10 cellular contexts compared by ENCODE assay signal in genomic region chr22:32804036-32804435, GRCh38. TPM values are rescaled to one million over a fixed set of nuclear protein-coding genes. Genes with fewer than 3 reads are reported as not detected.
DNase-seq lines count a peak whose midpoint lies in the region; ATAC-seq and TF ChIP-seq lines count a peak whose summit lies in the region.
"Had no signal": no experiment of that assay in that cellular context is flagged by ENCODE, and none has a peak within 500 bp of the region (broad histone marks: within the 10 kb centered on the region; RNA-seq: fewer than 3 reads in every experiment).

No MANE protein-coding gene starts in this region.

- no peak overlapping the region for H2AFZ ChIP-seq in H9 (ENCODE audit: low read length)

- H3K27ac Mint-ChIP-seq in H9: no peak overlapping the region

- H3K27me3 ChIP-seq in H9 (ENCODE audit: insufficient read depth, low read length): peaks cover 6% of the 10 kb centered on the region; the same call in 1 of the 2 replicates

- H3K27me3 Mint-ChIP-seq in H9 (ENCODE audit: low read depth): peaks cover 42% of the 10 kb centered on the region

- WGBS in H9 (ENCODE audit: extremely low coverage, insufficient read length, low lambda C conversion rate): no CpG with 5 or more reads among the region's 7 CpGs

- peaks cover 3% of the 10 kb centered on the region for H4K20me1 ChIP-seq in H9 (ENCODE audit: control insufficient read depth, insufficient read depth, insufficient read length)

- H3K23ac ChIP-seq in H9 (ENCODE audit: insufficient read length, low read depth, low read length): no peak overlapping the region

- peak overlapping the region; percentile 80 for H3K4me3 ChIP-seq in SK-N-MC
- peak overlapping the region; percentile 59 for H3K4me3 ChIP-seq in fibroblast of pulmonary artery (replicated peaks; ENCODE audit: low read depth, low read length)

- peaks cover 30 to 52% of the 10 kb centered on the region in 2 experiments for H3K4me1 Mint-ChIP-seq in H9

- H3K9me3 ChIP-seq in SK-N-MC (ENCODE audit: low read depth, low read length) (no peaks in the 10 kb centered on the region), H9 (ENCODE audit: control insufficient read depth, low read depth, low read length) (no peaks in the 10 kb centered on the region)

- no peak overlapping the region for H4K91ac ChIP-seq in H9 (ENCODE audit: insufficient read length, low read depth, low read length)

- no peaks in the 10 kb centered on the region for H3K79me1 ChIP-seq in H9 (ENCODE audit: insufficient read depth, low read depth, low read length, poor library complexity, severe bottlenecking)

- H3K9ac ChIP-seq in SK-N-MC (ENCODE audit: insufficient read length) (no peak overlapping the region), H9 (ENCODE audit: extremely low read depth, insufficient read length, low read length) (no peak overlapping the region)

- TF ChIP-seq CTCF in fibroblast of pulmonary artery (IDR thresholded peaks at IDR 0.05; ENCODE audit: low read length, missing control alignments) (no peak), omental fat pad (IDR thresholded peaks at IDR 0.05) (no peak), H9 (conservative IDR thresholded peaks at IDR 0.05) (no peak), GM20000 (IDR thresholded peaks at IDR 0.05; ENCODE audit: extremely low read depth, missing control alignments) (no peak)

- no peak overlapping the region for H2BK20ac ChIP-seq in H9 (ENCODE audit: low read depth, low read length, poor library complexity, severe bottlenecking)

- no peak overlapping the region for H3T11ph ChIP-seq in H9 (ENCODE audit: low read length)

- DNase-seq in A172 (ENCODE audit: low spot score): peak; percentile 28
- DNase-seq in SK-N-MC (ENCODE audit: low read depth, low spot score): no peak
- peak; percentile 46 for DNase-seq in fibroblast of pulmonary artery (ENCODE audit: low read depth)
- no peak for DNase-seq in omental fat pad (ENCODE audit: low spot score)
- no peak for DNase-seq in activated naive CD4-positive, alpha-beta T cell treated with Interleukin-2 at 50 U/mL for 16 hours
- no peak for DNase-seq in H9
- no peak for DNase-seq in GM20000 (ENCODE audit: low spot score)
- no peak for DNase-seq in ecto neural progenitor cell (ENCODE audit: low spot score)
- DNase-seq: activated T-cell treated with anti-CD3 and anti-CD28 coated beads, Interleukin-2, amount 50 U/mL, for 1 hour; NCI-H2081 treated with DMSO at 0.1 percent for 48 hours had no signal

- no peaks in the 10 kb centered on the region for H3K4me1 ChIP-seq in H9 (ENCODE audit: insufficient read depth, low read length)

- H3K79me2 ChIP-seq in H9 (ENCODE audit: insufficient read depth, low read length): no peaks in the 10 kb centered on the region

- H3K56ac ChIP-seq in H9 (ENCODE audit: insufficient read length, low read depth, low read length): no peak overlapping the region

- H2BK12ac ChIP-seq in H9 (ENCODE audit: insufficient read length, low read depth, low read length): no peak overlapping the region

- H3K36me3 Mint-ChIP-seq in H9 (ENCODE audit: insufficient read depth in 1 of 3, low read depth in 3 of 3): peaks cover 0 to 8% (median 0%) of the 10 kb centered on the region in 3 experiments; a peak in 2 of 7 replicates

- no peak overlapping the region for H3K4me2 ChIP-seq in H9 (ENCODE audit: insufficient read depth, insufficient read length, low read length)

- H2AK5ac ChIP-seq in H9 (ENCODE audit: insufficient read length, low read length): no peak overlapping the region

- H3K18ac ChIP-seq in H9 (ENCODE audit: insufficient read length, low read depth, low read length): no peak overlapping the region

- H2BK15ac ChIP-seq in H9 (ENCODE audit: low read depth, low read length): no peak overlapping the region

- H3K9me3 Mint-ChIP-seq in H9: no peaks in the 10 kb centered on the region

- H3K27ac ChIP-seq in SK-N-MC: no peak overlapping the region
- H3K27ac ChIP-seq in H9 (ENCODE audit: insufficient read length, low read depth, low read length): no peak overlapping the region

- H3K36me3 ChIP-seq in SK-N-MC (ENCODE audit: insufficient read depth, low read length): no peaks in the 10 kb centered on the region

- H4K5ac ChIP-seq in H9 (ENCODE audit: insufficient read length, low read depth, low read length): no peak overlapping the region

- peaks cover 9% of the 10 kb centered on the region for H3K23me2 ChIP-seq in H9 (ENCODE audit: insufficient read length, low read depth, low read length, poor library complexity, severe bottlenecking)

- no peak overlapping the region; a peak in 1 of 5 replicates for H3K4me3 Mint-ChIP-seq in H9

- H3K14ac ChIP-seq in H9 (ENCODE audit: insufficient read depth, low read length): no peak overlapping the region

- ATAC-seq in omental fat pad (ENCODE audit: low FRiP score): peak; percentile 67

- no peak overlapping the region for H3K4ac ChIP-seq in H9 (ENCODE audit: low read depth, low read length)

- H2BK120ac ChIP-seq in H9 (ENCODE audit: low read depth, low read length, poor library complexity, severe bottlenecking): no peak overlapping the region

- no peak overlapping the region for H4K8ac ChIP-seq in H9 (replicated peaks; ENCODE audit: insufficient read length, low read depth, low read length)

- H2BK5ac ChIP-seq in H9 (ENCODE audit: insufficient read length, low read length): no peak overlapping the region

RNA-seq across cellular contexts. Expression of gene TIMP3, which starts 2.5 kb away (rescaled TPM):
- 9.0 and 17.6 TPM in 2 replicates for total RNA-seq in A172 (2014; rRNA removed; shearing (Covaris generic))
- total RNA-seq in omental fat pad (1,000 to 10,000 TPM in 1 of 4 donors, 100 to 1,000 TPM in 3; 561 to 1,580 (median 897) TPM), H9 (2021) (0.86 and 0.87 TPM in 2 replicates)

Comparison
In these comparisons a context has a peak if more than half of its experiments do, and no peak if none do; other contexts are left out.
1. DNase-seq: peak in A172 (single experiment) and fibroblast of pulmonary artery (single experiment); none in SK-N-MC (single experiment), omental fat pad (single experiment), activated naive CD4-positive, alpha-beta T cell treated with Interleukin-2 at 50 U/mL for 16 hours (single experiment), H9 (single experiment), GM20000 (single experiment) and ecto neural progenitor cell (single experiment).
2. RNA of gene TIMP3, which starts 2.5 kb away (total RNA-seq): 561 to 1,580 TPM in omental fat pad; 9.0 to 17.6 TPM in A172 and 0.86 to 0.87 TPM in H9; every median in the first group is over 10 times any median in the second.